ENCODE assay signal across 26 cellular contexts in the genomic region with DNA sequence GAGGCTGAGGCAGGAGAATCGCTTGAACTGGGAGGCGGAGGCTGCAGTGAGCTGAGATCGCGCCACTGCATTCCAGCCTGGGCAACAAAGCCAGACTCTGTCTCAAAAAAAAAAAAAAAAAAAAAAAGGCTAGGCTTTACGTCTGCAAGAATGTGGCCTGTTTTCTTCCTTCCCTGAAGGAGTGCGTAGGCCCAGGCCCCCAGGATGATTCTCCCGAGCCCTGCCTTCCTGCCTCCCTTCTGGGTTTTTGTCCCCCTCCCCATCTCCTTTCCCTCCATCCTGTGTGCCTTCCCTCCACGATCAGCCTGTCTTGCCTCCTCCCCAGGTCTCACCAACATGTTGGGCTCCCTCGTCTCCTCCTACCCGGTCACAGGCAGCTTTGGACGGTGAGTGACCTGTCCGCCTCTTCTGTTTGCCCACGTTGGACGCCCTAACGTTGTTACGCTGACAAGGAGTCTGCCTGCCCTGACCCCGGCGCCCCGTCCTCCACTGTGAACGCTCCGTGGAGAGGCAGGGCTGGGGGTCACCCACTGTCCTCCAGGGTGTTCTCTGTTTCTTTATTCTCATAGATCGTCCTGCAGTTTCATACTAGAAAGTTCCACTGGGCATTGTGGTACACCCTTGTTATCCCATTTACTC.
"Had no signal": no experiment of that assay in that cellular context is flagged by ENCODE, and none has a peak within 500 bp of the region (broad histone marks: within the 10 kb centered on the region; RNA-seq: fewer than 3 reads in every experiment).

No MANE protein-coding gene starts in this region.

- DNase-seq: activated B cell treated with CpG ODN at 0.5 μM for 24 hours; activated CD4-positive, alpha-beta T cell treated with anti-CD3 and anti-CD28 coated beads for 36 hours; activated CD4-positive, alpha-beta T cell treated with anti-CD3 and anti-CD28 coated beads, Interleukin-2, amount 50 U/mL, for 4 hours; activated CD8-positive, alpha-beta memory T cell treated with anti-CD3 and anti-CD28 coated beads for 24 hours; activated effector memory CD4-positive, alpha-beta T cell treated with anti-CD3 and anti-CD28 coated beads, Interleukin-2, amount 50 U/mL, for 16 hours; activated naive CD4-positive, alpha-beta T cell treated with anti-CD3 and anti-CD28 coated beads, Interleukin-2, amount 50 U/mL, for 16 hours; activated naive CD8-positive, alpha-beta T cell treated with anti-CD3 and anti-CD28 coated beads, Interleukin-2, amount 50 U/mL, for 24 hours; activated T-cell treated with anti-CD3 and anti-CD28 coated beads, Interleukin-2, amount 50 U/mL, for 48 hours; effector CD4-positive, alpha-beta T cell; glutamatergic neuron; left cardiac atrium; mesenchymal stem cell; retina; sigmoid colon; stimulated activated CD4-positive, alpha-beta T cell treated with anti-CD3 and anti-CD28 coated beads, Interleukin-2, amount 100 ng/mL, for 48 hours; stimulated activated CD8-positive, alpha-beta memory T cell treated with anti-CD3 and anti-CD28 coated beads, Interleukin-4, amount 100 ng/mL, for 48 hours; stimulated activated naive B cell treated with anti-CD40 and anti-IgM and Interleukin-4, amounts not matched to agents 10 μg/mL and 1 μg/mL and 100 μg/mL, for 72 hours; T-helper 1 cell; T-helper 9 cell; transverse colon; uterus had no signal

- H3K4me3 Mint-ChIP-seq: activated B cell treated with CpG ODN at 0.5 μM for 24 hours; activated CD4-positive, alpha-beta T cell treated with anti-CD3 and anti-CD28 coated beads for 36 hours; activated naive CD8-positive, alpha-beta T cell treated with anti-CD3 and anti-CD28 coated beads, Interleukin-2, amount 50 U/mL, for 24 hours; dendritic cell treated with granulocyte-macrophage colony-stimulating factor and Interleukin-4, amounts not matched to agents 40 ng/mL and 50 ng/mL, for 4 days; nephron; stimulated activated naive B cell treated with anti-CD40 and anti-IgM and Interleukin-4, amounts not matched to agents 10 μg/mL and 1 μg/mL and 100 μg/mL, for 72 hours had no signal

- H3K27me3 ChIP-seq: esophagus muscularis mucosa, hepatocyte, sigmoid colon, transverse colon, uterus had no signal

- ATAC-seq: activated CD4-positive, alpha-beta T cell treated with anti-CD3 and anti-CD28 coated beads for 36 hours; activated naive CD8-positive, alpha-beta T cell treated with anti-CD3 and anti-CD28 coated beads, Interleukin-2, amount 50 U/mL, for 24 hours; left cardiac atrium; stimulated activated naive B cell treated with anti-CD40 and anti-IgM and Interleukin-4, amounts not matched to agents 10 μg/mL and 1 μg/mL and 100 μg/mL, for 72 hours had no signal

- H3K27ac ChIP-seq: esophagus muscularis mucosa, hepatocyte, sigmoid colon, transverse colon, uterus had no signal

- H3K4me3 ChIP-seq: esophagus muscularis mucosa, hepatocyte, sigmoid colon, smooth muscle cell, transverse colon, uterus had no signal

- H3K9me3 ChIP-seq: esophagus muscularis mucosa, sigmoid colon, transverse colon, uterus had no signal

- H3K36me3 ChIP-seq: uterus had no signal

- H3K9me3 Mint-ChIP-seq: activated B cell treated with CpG ODN at 0.5 μM for 24 hours; activated naive CD8-positive, alpha-beta T cell treated with anti-CD3 and anti-CD28 coated beads, Interleukin-2, amount 50 U/mL, for 24 hours; dendritic cell treated with granulocyte-macrophage colony-stimulating factor and Interleukin-4, amounts not matched to agents 40 ng/mL and 50 ng/mL, for 4 days; nephron; stimulated activated naive B cell treated with anti-CD40 and anti-IgM and Interleukin-4, amounts not matched to agents 10 μg/mL and 1 μg/mL and 100 μg/mL, for 72 hours had no signal

- H3K4me1 ChIP-seq: esophagus muscularis mucosa, sigmoid colon, transverse colon, uterus had no signal

- H3K27ac Mint-ChIP-seq: activated B cell treated with CpG ODN at 0.5 μM for 24 hours; activated CD4-positive, alpha-beta T cell treated with anti-CD3 and anti-CD28 coated beads for 36 hours; activated naive CD8-positive, alpha-beta T cell treated with anti-CD3 and anti-CD28 coated beads, Interleukin-2, amount 50 U/mL, for 24 hours; dendritic cell treated with granulocyte-macrophage colony-stimulating factor and Interleukin-4, amounts not matched to agents 40 ng/mL and 50 ng/mL, for 4 days; nephron; stimulated activated naive B cell treated with anti-CD40 and anti-IgM and Interleukin-4, amounts not matched to agents 10 μg/mL and 1 μg/mL and 100 μg/mL, for 72 hours had no signal

- H3K27me3 Mint-ChIP-seq: activated B cell treated with CpG ODN at 0.5 μM for 24 hours; activated CD4-positive, alpha-beta T cell treated with anti-CD3 and anti-CD28 coated beads for 36 hours; activated naive CD8-positive, alpha-beta T cell treated with anti-CD3 and anti-CD28 coated beads, Interleukin-2, amount 50 U/mL, for 24 hours; stimulated activated naive B cell treated with anti-CD40 and anti-IgM and Interleukin-4, amounts not matched to agents 10 μg/mL and 1 μg/mL and 100 μg/mL, for 72 hours had no signal

- H3K4me1 Mint-ChIP-seq: activated B cell treated with CpG ODN at 0.5 μM for 24 hours; activated CD4-positive, alpha-beta T cell treated with anti-CD3 and anti-CD28 coated beads for 36 hours; activated naive CD8-positive, alpha-beta T cell treated with anti-CD3 and anti-CD28 coated beads, Interleukin-2, amount 50 U/mL, for 24 hours; nephron had no signal
